Comparison of ENCODE assay signal across 18 cellular contexts in genomic region chr21:41745971-41746743, GRCh38. TPM values are rescaled to one million over a fixed set of nuclear protein-coding genes. Genes with fewer than 3 reads are reported as not detected.
"Had no signal": no experiment of that assay in that cellular context is flagged by ENCODE, and none has a peak within 500 bp of the region (broad histone marks: within the 10 kb centered on the region; RNA-seq: fewer than 3 reads in every experiment).

No MANE protein-coding gene starts in this region.

- DNase-seq: activated CD4-positive, alpha-beta T cell treated with anti-CD3 and anti-CD28 coated beads, Interleukin-2, amount 50 U/mL, for 1 hour; activated naive CD8-positive, alpha-beta T cell treated with anti-CD3 and anti-CD28 coated beads, Interleukin-2, amount 10 ng/mL, durations not matched to agents 7 days and 5 days; central memory CD4-positive, alpha-beta T cell; colonic mucosa; esophagus squamous epithelium; head of caudate nucleus; left lung; naive B cell; sigmoid colon; spleen; stimulated activated CD4-positive, alpha-beta T cell treated with anti-CD3 and anti-CD28 coated beads, Interleukin-1b, Interleukin-23, amount 100 ng/mL, for 48 hours had no signal

- H3K9me3 Mint-ChIP-seq: activated naive CD8-positive, alpha-beta T cell treated with anti-CD3 and anti-CD28 coated beads, Interleukin-2, amount 10 ng/mL, durations not matched to agents 7 days and 5 days; activated T-helper 1 cell treated with anti-CD3 and anti-CD28 coated beads, Interleukin-12 subunit alpha, Interleukin-12 subunit beta, Interleukin-2, Interleukin-4 antibody, amounts not matched to agents 30 ng/mL and 10 ng/mL and 1 ng/mL, durations not matched to agents 14 hours and 24 hours and 36 hours; brain; naive B cell; T-helper 2 cell treated with Interferon-gamma antibody and Interleukin-4, amounts not matched to agents 5 μg/mL and 100 μg/mL, for 36 hours had no signal

- H3K4me3 ChIP-seq: colonic mucosa, esophagus squamous epithelium, left lung, pancreas, sigmoid colon, spleen had no signal

- H3K4me1 Mint-ChIP-seq: activated naive CD8-positive, alpha-beta T cell treated with anti-CD3 and anti-CD28 coated beads, Interleukin-2, amount 10 ng/mL, durations not matched to agents 7 days and 5 days; naive B cell had no signal

- H3K27ac ChIP-seq: colonic mucosa, left lung, pancreas, sigmoid colon, spleen had no signal

- H3K27me3 Mint-ChIP-seq: activated naive CD8-positive, alpha-beta T cell treated with anti-CD3 and anti-CD28 coated beads, Interleukin-2, amount 10 ng/mL, durations not matched to agents 7 days and 5 days had no signal

- FAIRE-seq: keratinocyte, pancreas had no signal

- ATAC-seq: activated CD4-positive, CD25-positive, alpha-beta regulatory T cell treated with anti-CD3 and anti-CD28 coated beads, Interleukin-2, amount 50 U/mL, for 24 hours; left lung; pancreas had no signal

- H3K36me3 ChIP-seq: colonic mucosa, sigmoid colon, spleen had no signal

- H3K36me3 Mint-ChIP-seq: activated naive CD8-positive, alpha-beta T cell treated with anti-CD3 and anti-CD28 coated beads, Interleukin-2, amount 10 ng/mL, durations not matched to agents 7 days and 5 days; brain; naive B cell had no signal

- H3K27ac Mint-ChIP-seq: activated naive CD8-positive, alpha-beta T cell treated with anti-CD3 and anti-CD28 coated beads, Interleukin-2, amount 10 ng/mL, durations not matched to agents 7 days and 5 days; activated T-helper 1 cell treated with anti-CD3 and anti-CD28 coated beads, Interleukin-12 subunit alpha, Interleukin-12 subunit beta, Interleukin-2, Interleukin-4 antibody, amounts not matched to agents 30 ng/mL and 10 ng/mL and 1 ng/mL, durations not matched to agents 14 hours and 24 hours and 36 hours; naive B cell; T-helper 2 cell treated with Interferon-gamma antibody and Interleukin-4, amounts not matched to agents 5 μg/mL and 100 μg/mL, for 36 hours had no signal

- H3K27me3 ChIP-seq: colonic mucosa, pancreas, sigmoid colon had no signal

- H3K4me1 ChIP-seq: colonic mucosa, spleen had no signal

- H3K9me3 ChIP-seq: colonic mucosa, esophagus squamous epithelium, left lung, pancreas, sigmoid colon, spleen had no signal

- H3K4me3 Mint-ChIP-seq: activated naive CD8-positive, alpha-beta T cell treated with anti-CD3 and anti-CD28 coated beads, Interleukin-2, amount 10 ng/mL, durations not matched to agents 7 days and 5 days; activated T-helper 1 cell treated with anti-CD3 and anti-CD28 coated beads, Interleukin-12 subunit alpha, Interleukin-12 subunit beta, Interleukin-2, Interleukin-4 antibody, amounts not matched to agents 30 ng/mL and 10 ng/mL and 1 ng/mL, durations not matched to agents 14 hours and 24 hours and 36 hours; brain; naive B cell; T-helper 2 cell treated with Interferon-gamma antibody and Interleukin-4, amounts not matched to agents 5 μg/mL and 100 μg/mL, for 36 hours had no signal

RNA-seq across cellular contexts. Expression of gene RIPK4, which starts 20.7 kb away (rescaled TPM):
- total RNA-seq: activated T-helper 1 cell treated with anti-CD3 and anti-CD28 coated beads, Interleukin-12 subunit alpha, Interleukin-12 subunit beta, Interleukin-2, Interleukin-4 antibody, amounts not matched to agents 30 ng/mL and 10 ng/mL and 1 ng/mL, durations not matched to agents 14 hours and 24 hours and 36 hours; fibroblast of villous mesenchyme; spleen had no signal
